Comparison of ENCODE assay signal across 23 cellular contexts in genomic region chr2:231344851-231345250, GRCh38. TPM values are rescaled to one million over a fixed set of nuclear protein-coding genes. Genes with fewer than 3 reads are reported as not detected.
DNase-seq lines count a peak whose midpoint lies in the region; ATAC-seq and TF ChIP-seq lines count a peak whose summit lies in the region.
"Had no signal": no experiment of that assay in that cellular context is flagged by ENCODE, and none has a peak within 500 bp of the region (broad histone marks: within the 10 kb centered on the region; RNA-seq: fewer than 3 reads in every experiment).

No MANE protein-coding gene starts in this region.

- H3K4me2 ChIP-seq in BLaER1 treated with 17β-estradiol and CSF1 and Interleukin-3, amounts not matched to agents 10 nM and 100 nM = peak overlapping the region; percentile 49 to 85 (median 74)
- H3K4me2 ChIP-seq in OCI-LY3 (ENCODE audit: low read length) = peak overlapping the region; percentile 11; the same call in 1 of the 2 replicates
- H3K4me2 ChIP-seq: A549 had no signal

- peaks cover 7% of the 10 kb centered on the region for H3K4me1 Mint-ChIP-seq in endothelial cell (ENCODE audit: unreplicated experiment)
- H3K4me1 Mint-ChIP-seq: CD8-positive, alpha-beta memory T cell had no signal

- peak overlapping the region; percentile 19 for H3K4me3 Mint-ChIP-seq in endothelial cell (ENCODE audit: unreplicated experiment)
- H3K4me3 Mint-ChIP-seq: CD8-positive, alpha-beta memory T cell had no signal

- H3K27me3 Mint-ChIP-seq in endothelial cell (ENCODE audit: unreplicated experiment) = peaks cover 3% of the 10 kb centered on the region

- peaks cover 17 to 87% (median 26%) of the 10 kb centered on the region in 10 experiments for H3K4me1 ChIP-seq in BLaER1 treated with 17β-estradiol and CSF1 and Interleukin-3, amounts not matched to agents 10 nM and 100 nM
- H3K4me1 ChIP-seq in OCI-LY3 (ENCODE audit: low read length) = peaks cover 17% of the 10 kb centered on the region
- H3K4me1 ChIP-seq: A549, SJSA1 had no signal

- no peak overlapping the region for H3K27ac Mint-ChIP-seq in endothelial cell (ENCODE audit: unreplicated experiment)
- H3K27ac Mint-ChIP-seq: CD8-positive, alpha-beta memory T cell had no signal

- DNase-seq in endothelial cell (ENCODE audit: low spot score) (no peak), mesenteric fat pad (ENCODE audit: low spot score) (peak; percentile 24), LoVo (ENCODE audit: low spot score) (no peak)
- DNase-seq: AML-193; CD8-positive, alpha-beta memory T cell; DMS 273 treated with DMSO at 0.1 percent for 48 hours; DMS79; GF-D8; NCI-H1092; NCI-H1417 treated with DMSO at 0.1 percent for 48 hours; NCI-H1694 treated with DMSO at 0.1 percent for 48 hours; NCI-H2081; NCI-H2227 treated with DMSO at 0.1 percent for 48 hours; NCI-H526 treated with DMSO at 0.1 percent for 48 hours had no signal

- H3K27me3 ChIP-seq in BLaER1 treated with 17β-estradiol and CSF1 and Interleukin-3, amounts not matched to agents 10 nM and 100 nM = no peaks in the 10 kb centered on the region
- H3K27me3 ChIP-seq in OCI-LY3 (ENCODE audit: low read depth, low read length) = no peaks in the 10 kb centered on the region
- H3K27me3 ChIP-seq: SJSA1 had no signal

- H3K36me3 Mint-ChIP-seq in endothelial cell (ENCODE audit: low read depth, unreplicated experiment) = no peaks in the 10 kb centered on the region
- H3K36me3 Mint-ChIP-seq: CD8-positive, alpha-beta memory T cell had no signal

- peak overlapping the region in 1 of 11 experiments; percentile 16; a peak in 1 of 22 replicates for H3K9ac ChIP-seq in BLaER1 treated with 17β-estradiol and CSF1 and Interleukin-3, amounts not matched to agents 10 nM and 100 nM
- H3K9ac ChIP-seq in OCI-LY3 (ENCODE audit: low read length) = no peak overlapping the region

- H4K20me1 ChIP-seq in BLaER1 treated with 17β-estradiol and CSF1 and Interleukin-3, amounts not matched to agents 10 nM and 100 nM = no peaks in the 10 kb centered on the region
- no peaks in the 10 kb centered on the region for H4K20me1 ChIP-seq in OCI-LY3 (ENCODE audit: insufficient read depth, low read length)

- ATAC-seq in GM19035 (IDR thresholded peaks at IDR 0.05; ENCODE audit: unreplicated experiment) = no peak
- ATAC-seq in HG02678 (IDR thresholded peaks at IDR 0.05; ENCODE audit: unreplicated experiment) = no peak
- ATAC-seq: A549, Panc1 had no signal

- 0 out of 22 replicates have a peak, but pooled peaks cover 0 to 3% (median 0%) of the 10 kb centered on the region in 11 experiments for H3K9me3 ChIP-seq in BLaER1 treated with 17β-estradiol and CSF1 and Interleukin-3, amounts not matched to agents 10 nM and 100 nM (replicated peaks in 1 of 11)
- no peaks in the 10 kb centered on the region for H3K9me3 ChIP-seq in OCI-LY3 (ENCODE audit: insufficient read depth, low read length)
- H3K9me3 ChIP-seq: A549, SJSA1 had no signal

- H2AFZ ChIP-seq in OCI-LY3 (ENCODE audit: low read depth, low read length) = 0 out of 2 replicates have a peak overlapping the region, but pooled peaks have one; percentile 18

- H3K9me3 Mint-ChIP-seq in endothelial cell (ENCODE audit: unreplicated experiment) = no peaks in the 10 kb centered on the region
- H3K9me3 Mint-ChIP-seq: CD8-positive, alpha-beta memory T cell had no signal

- H3K36me3 ChIP-seq in BLaER1 treated with 17β-estradiol and CSF1 and Interleukin-3, amounts not matched to agents 10 nM and 100 nM = no peaks in the 10 kb centered on the region
- H3K36me3 ChIP-seq in OCI-LY3 (replicated peaks; ENCODE audit: low read depth, low read length) = no peaks in the 10 kb centered on the region
- H3K36me3 ChIP-seq: SJSA1 had no signal

- no peak overlapping the region; a peak in 1 of 22 replicates for H3K27ac ChIP-seq in BLaER1 treated with 17β-estradiol and CSF1 and Interleukin-3, amounts not matched to agents 10 nM and 100 nM
- H3K27ac ChIP-seq in OCI-LY3 (ENCODE audit: low read length) = no peak overlapping the region
- H3K27ac ChIP-seq: A549, C4-2B, SJSA1 had no signal

- H3K4me3 ChIP-seq in BLaER1 treated with 17β-estradiol and CSF1 and Interleukin-3, amounts not matched to agents 10 nM and 100 nM = no peak overlapping the region; a peak in 2 of 20 replicates
- H3K4me3 ChIP-seq in OCI-LY3 (ENCODE audit: low read length) = no peak overlapping the region
- H3K4me3 ChIP-seq: A549, SJSA1 had no signal

- TF ChIP-seq CTCF in OCI-LY3 (IDR thresholded peaks at IDR 0.05; ENCODE audit: low read depth, low read length) (no peak), endothelial cell (IDR thresholded peaks at IDR 0.05; ENCODE audit: unreplicated experiment) (no peak)

- H3K79me2 ChIP-seq in OCI-LY3 (ENCODE audit: low read length) = no peaks in the 10 kb centered on the region

RNA-seq across cellular contexts. Expression of gene B3GNT7, which starts 50.7 kb away (rescaled TPM):
- total RNA-seq in endothelial cell (ENCODE audit: unreplicated experiment) (5.3 TPM), mesenteric fat pad (3.9 TPM)
- total RNA-seq: NCI-H460, SJSA1 had no signal
